10 cellular contexts compared by ENCODE assay signal in genomic region chr10:62084434-62084833, GRCh38.
DNase-seq lines count a peak whose midpoint lies in the region; ATAC-seq and TF ChIP-seq lines count a peak whose summit lies in the region.
"Had no signal": no experiment of that assay in that cellular context is flagged by ENCODE, and none has a peak within 500 bp of the region (broad histone marks: within the 10 kb centered on the region; RNA-seq: fewer than 3 reads in every experiment).

No MANE protein-coding gene starts in this region.

- H3K4me1 ChIP-seq in BLaER1 treated with 17β-estradiol and CSF1 and Interleukin-3, amounts not matched to agents 10 nM and 100 nM: peaks cover 46 to 69% (median 63%) of the 10 kb centered on the region in 10 experiments
- H3K4me1 ChIP-seq in PC-3 (ENCODE audit: insufficient read depth, low read length) (peaks cover 43% of the 10 kb centered on the region), psoas muscle (peaks cover 55% of the 10 kb centered on the region)

- peak; percentile 53 for ATAC-seq in PC-3
- ATAC-seq in esophagus mucosa: peak; percentile 42
- no peak for ATAC-seq in psoas muscle
- no peak for ATAC-seq in GM18909 (IDR thresholded peaks at IDR 0.05; ENCODE audit: poor library complexity, unreplicated experiment)
- ATAC-seq: T-cell had no signal

- H3K9ac ChIP-seq in BLaER1 treated with 17β-estradiol and CSF1 and Interleukin-3, amounts not matched to agents 10 nM and 100 nM: no peak overlapping the region
- peak overlapping the region; percentile 20; the same call in 1 of the 2 replicates for H3K9ac ChIP-seq in PC-3 (ENCODE audit: low read length)

- no peak overlapping the region for H2AFZ ChIP-seq in PC-3 (ENCODE audit: low read length)

- peaks cover 5% of the 10 kb centered on the region for H3F3A ChIP-seq in PC-3 (ENCODE audit: low read length, unreplicated experiment)

- WGBS in psoas muscle, 3 donors: 23 to 55% (median 28%) methylated on average over 2 of the region's 2 CpGs

- BruUV-seq in PC-3 (replicated peaks; lab: Mats Ljungman, UMichigan): no TSS peak

- H3K27me3 ChIP-seq in BLaER1 treated with 17β-estradiol and CSF1 and Interleukin-3, amounts not matched to agents 10 nM and 100 nM: no peaks in the 10 kb centered on the region; a peak in 3 of 22 replicates
- H3K27me3 ChIP-seq in PC-3 (ENCODE audit: low read length): no peaks in the 10 kb centered on the region
- no peaks in the 10 kb centered on the region for H3K27me3 ChIP-seq in psoas muscle (ENCODE audit: insufficient read depth in 3 of 3, low read length in 2 of 3)

- no peak for TF ChIP-seq CTCF in PC-3 (conservative IDR thresholded peaks at IDR 0.05; ENCODE audit: low read depth, low read length)
- no peak for TF ChIP-seq CTCF in psoas muscle (IDR thresholded peaks at IDR 0.05)

- peak overlapping the region in 7 of 11 experiments; percentile 73 to 89 (median 80); a peak in 12 of 22 replicates for H3K4me2 ChIP-seq in BLaER1 treated with 17β-estradiol and CSF1 and Interleukin-3, amounts not matched to agents 10 nM and 100 nM
- peak overlapping the region; percentile 52 for H3K4me2 ChIP-seq in PC-3 (ENCODE audit: low read length)

- intact Hi-C loops in PC-3 (cut with micrococcal nuclease): loop anchor here (1.0 kb wide), 1 partner anchor 23 kb away; no protein-coding TSS in a partner anchor
- intact Hi-C loops in psoas muscle (cut with DNase I): loop anchor here in 1 of 2 donors (5.0 kb wide), 2 partner anchors 37 to 182 kb away; partner anchors contain the start of gene ARID5B
- intact Hi-C loops in posterior vena cava (cut with DNase I): no loop called here

- no peaks in the 10 kb centered on the region for H3K9me2 ChIP-seq in PC-3 (replicated peaks; ENCODE audit: low read length)

- H3K79me2 ChIP-seq in PC-3 (ENCODE audit: low read length): no peaks in the 10 kb centered on the region

- POLR2A ChIA-PET in PC-3 (lab: Charles Lee; ENCODE audit: unreplicated experiment): interaction anchor here (0.7 kb wide), 1 partner anchor 147 kb away, joined by 3 read pairs; no protein-coding TSS in a partner anchor

- peak; percentile 74 for DNase-seq in PC-3
- DNase-seq in psoas muscle: no peak
- no peak for DNase-seq in OCI-M1 (lab: John Stamatoyannopoulos, UW)
- DNase-seq in NCI-H1694 treated with DMSO at 0.1 percent for 48 hours (lab: John Stamatoyannopoulos, UW): no peak
- DNase-seq in posterior vena cava (ENCODE audit: low spot score): no peak
- DNase-seq: T-cell had no signal

- peak overlapping the region in 10 of 11 experiments; percentile 77 to 91 (median 88); a peak in 15 of 22 replicates for H3K27ac ChIP-seq in BLaER1 treated with 17β-estradiol and CSF1 and Interleukin-3, amounts not matched to agents 10 nM and 100 nM
- H3K27ac ChIP-seq in PC-3 (ENCODE audit: low read length) (peak overlapping the region; percentile 54), psoas muscle (peak overlapping the region; percentile 82)

- H3K36me3 ChIP-seq in BLaER1 treated with 17β-estradiol and CSF1 and Interleukin-3, amounts not matched to agents 10 nM and 100 nM: peaks cover 56 to 81% (median 68%) of the 10 kb centered on the region in 11 experiments
- peaks cover 17% of the 10 kb centered on the region for H3K36me3 ChIP-seq in PC-3 (ENCODE audit: low read depth, low read length)
- H3K36me3 ChIP-seq in psoas muscle (ENCODE audit: insufficient read depth in 1 of 2, low read depth in 1 of 2): peaks cover 4 to 52% of the 10 kb centered on the region in 2 donors

- H3K4me3 ChIP-seq in BLaER1 treated with 17β-estradiol and CSF1 and Interleukin-3, amounts not matched to agents 10 nM and 100 nM: no peak overlapping the region
- H3K4me3 ChIP-seq in PC-3 (ENCODE audit: low read length): no peak overlapping the region
- H3K4me3 ChIP-seq in psoas muscle: no peak overlapping the region
- H3K4me3 ChIP-seq: K562 had no signal

- H4K20me1 ChIP-seq in BLaER1 treated with 17β-estradiol and CSF1 and Interleukin-3, amounts not matched to agents 10 nM and 100 nM: peaks cover 0 to 82% (median 0%) of the 10 kb centered on the region in 11 experiments; a peak in 2 of 22 replicates
- H4K20me1 ChIP-seq in PC-3 (ENCODE audit: low read length): no peaks in the 10 kb centered on the region

- peaks cover 0 to 23% (median 15%) of the 10 kb centered on the region in 11 experiments; a peak in 13 of 22 replicates for H3K9me3 ChIP-seq in BLaER1 treated with 17β-estradiol and CSF1 and Interleukin-3, amounts not matched to agents 10 nM and 100 nM (replicated peaks in 1 of 11)
- no peaks in the 10 kb centered on the region for H3K9me3 ChIP-seq in PC-3 (ENCODE audit: low read length)
- H3K9me3 ChIP-seq in psoas muscle: no peaks in the 10 kb centered on the region

- CTCF ChIA-PET in PC-3 (lab: Charles Lee): interaction anchor here (0.5 to 1.0 kb wide), 2 partner anchors 46 to 147 kb away, joined by 4 read pairs; no protein-coding TSS in a partner anchor

Comparison
In these comparisons a context has a peak if more than half of its experiments do, and no peak if none do; other contexts are left out.
1. ATAC-seq: peak in PC-3 (single experiment) and esophagus mucosa (single experiment); none in psoas muscle (0 of 4) and GM18909 (single experiment).
2. Peak in every context shown above with its lines, with median percentiles within 50 percentile points of each other: H3K27ac ChIP-seq.